Comparison of ENCODE assay signal across 8 cellular contexts in the genomic region with DNA sequence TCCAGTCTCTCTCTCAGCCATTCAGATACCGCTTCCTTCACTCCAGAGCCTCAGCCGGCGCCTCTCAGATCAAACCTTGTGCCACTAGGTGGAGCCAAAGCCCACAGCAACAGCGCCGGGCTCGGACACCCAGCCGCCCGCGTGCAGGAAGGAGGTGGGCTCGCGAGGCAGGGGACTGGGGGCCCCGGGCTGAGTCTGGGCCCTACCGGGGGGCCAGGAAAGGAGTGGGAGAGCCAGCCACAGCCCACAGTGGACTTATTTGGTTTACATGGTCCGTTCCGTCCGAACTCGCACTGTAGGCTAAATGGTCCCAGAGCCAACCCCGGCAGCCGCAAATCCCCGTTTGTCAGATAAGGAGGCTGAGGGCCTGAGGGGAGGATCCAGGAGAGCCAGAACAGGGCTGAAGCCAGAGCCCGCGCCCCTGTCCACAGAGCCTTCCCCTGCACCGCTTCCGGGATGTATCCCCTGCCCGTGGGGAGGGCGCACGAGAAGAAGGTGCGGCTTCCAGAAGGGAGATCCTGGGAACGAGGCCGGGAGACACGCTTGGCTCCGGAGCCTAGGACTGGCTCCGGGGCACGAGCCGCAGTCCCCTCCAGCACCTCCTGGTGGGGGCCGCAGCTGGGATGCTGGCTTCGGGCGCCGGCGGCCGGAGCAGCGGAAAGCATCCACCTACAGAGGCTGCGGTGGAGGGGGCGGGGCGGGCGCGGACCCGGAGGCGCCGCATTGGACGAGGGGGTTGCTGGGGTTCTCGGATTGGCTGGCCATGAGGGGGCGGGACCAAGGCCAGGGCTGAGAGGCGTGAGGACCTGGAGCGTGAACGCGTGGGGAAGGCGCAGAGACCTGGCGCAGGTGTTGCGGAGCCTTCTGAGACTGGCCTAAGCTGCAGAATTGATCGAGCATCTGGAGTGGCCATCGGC. TPM values are rescaled to one million over a fixed set of nuclear protein-coding genes. Genes with fewer than 3 reads are reported as not detected.
DNase-seq lines count a peak whose midpoint lies in the region; TF ChIP-seq lines count a peak whose summit lies in the region.

No MANE protein-coding gene starts in this region.

- no peaks in the 10 kb centered on the region for H3K9me3 ChIP-seq in Loucy (ENCODE audit: insufficient read depth, low read depth, low read length)
- no peaks in the 10 kb centered on the region for H3K9me3 ChIP-seq in neural cell (ENCODE audit: low read length)

- H2AFZ ChIP-seq in Loucy (ENCODE audit: low read length) (peak overlapping the region; percentile 95), neural cell (ENCODE audit: low read depth, low read length) (peak overlapping the region; percentile 60)

- H3K9ac ChIP-seq in Loucy (ENCODE audit: low read depth, low read length, poor library complexity, severe bottlenecking), result peak overlapping the region; percentile 59
- peak overlapping the region; percentile 73 for H3K9ac ChIP-seq in neural cell (ENCODE audit: low read length)

- peak overlapping the region; percentile 79 for H3K4me3 Mint-ChIP-seq in activated T-helper 2 cell treated with anti-CD3 and anti-CD28 coated beads, Interferon-gamma antibody, Interleukin-2, Interleukin-4, amounts not matched to agents 10 μg/mL and 5 μg/mL and 100 μg/mL, durations not matched to agents 14 hours and 24 hours and 36 hours (ENCODE audit: low read depth)
- peak overlapping the region; percentile 81 for H3K4me3 Mint-ChIP-seq in stimulated activated naive CD8-positive, alpha-beta T cell treated with anti-CD3 and anti-CD28 coated beads, Interleukin-15, Interleukin-2, amounts not matched to agents 100 ng/mL and 50 ng/mL, for 24 hours

- H3K79me2 ChIP-seq in Loucy (ENCODE audit: insufficient read depth, low read length), result no peaks in the 10 kb centered on the region
- H3K79me2 ChIP-seq in neural cell (replicated peaks; ENCODE audit: insufficient read depth, low read length), result no peaks in the 10 kb centered on the region

- peaks cover 19% of the 10 kb centered on the region for H3K27me3 Mint-ChIP-seq in activated T-helper 2 cell treated with anti-CD3 and anti-CD28 coated beads, Interferon-gamma antibody, Interleukin-2, Interleukin-4, amounts not matched to agents 10 μg/mL and 5 μg/mL and 100 μg/mL, durations not matched to agents 14 hours and 24 hours and 36 hours (ENCODE audit: low read depth)
- peaks cover 20% of the 10 kb centered on the region for H3K27me3 Mint-ChIP-seq in stimulated activated naive CD8-positive, alpha-beta T cell treated with anti-CD3 and anti-CD28 coated beads, Interleukin-15, Interleukin-2, amounts not matched to agents 100 ng/mL and 50 ng/mL, for 24 hours

- no peaks in the 10 kb centered on the region for H3K36me3 Mint-ChIP-seq in activated T-helper 2 cell treated with anti-CD3 and anti-CD28 coated beads, Interferon-gamma antibody, Interleukin-2, Interleukin-4, amounts not matched to agents 10 μg/mL and 5 μg/mL and 100 μg/mL, durations not matched to agents 14 hours and 24 hours and 36 hours (ENCODE audit: low read depth)
- no peaks in the 10 kb centered on the region for H3K36me3 Mint-ChIP-seq in stimulated activated naive CD8-positive, alpha-beta T cell treated with anti-CD3 and anti-CD28 coated beads, Interleukin-15, Interleukin-2, amounts not matched to agents 100 ng/mL and 50 ng/mL, for 24 hours (ENCODE audit: low read depth)

- peak; percentile 95 for DNase-seq in ELF-1 (ENCODE audit: low read depth, low spot score)
- DNase-seq in H7, result peak; percentile 100
- DNase-seq in RWPE1 (ENCODE audit: low spot score), result peak; percentile 99
- peak; percentile 91 for DNase-seq in activated T-helper 2 cell treated with anti-CD3 and anti-CD28 coated beads, Interferon-gamma antibody, Interleukin-2, Interleukin-4, amounts not matched to agents 10 μg/mL and 5 μg/mL and 100 μg/mL, durations not matched to agents 14 hours and 24 hours and 36 hours (ENCODE audit: low spot score)
- peak; percentile 49 for DNase-seq in fibroblast of the conjunctiva (ENCODE audit: low read depth)

- peak; percentile 99 for TF ChIP-seq RAD21 in neural cell (conservative IDR thresholded peaks at IDR 0.05)

- TF ChIP-seq CTCF in Loucy (conservative IDR thresholded peaks at IDR 0.05; ENCODE audit: low read length) (peak; percentile 79), RWPE1 (conservative IDR thresholded peaks at IDR 0.05; ENCODE audit: low read depth) (peak; percentile 90), neural cell (IDR thresholded peaks at IDR 0.05; ENCODE audit: poor library complexity, severe bottlenecking) (peak; percentile 99)

- H3K36me3 ChIP-seq in H7 (replicated peaks; ENCODE audit: control insufficient read depth, insufficient read depth, low read length), result no peaks in the 10 kb centered on the region
- H3K36me3 ChIP-seq in Loucy (ENCODE audit: insufficient read depth, low read length), result no peaks in the 10 kb centered on the region
- no peaks in the 10 kb centered on the region for H3K36me3 ChIP-seq in neural cell (ENCODE audit: insufficient read depth, low read length)

- peak overlapping the region; percentile 96 for H3K4me2 ChIP-seq in Loucy (ENCODE audit: low read depth, low read length, poor library complexity, severe bottlenecking)
- peak overlapping the region; percentile 91 for H3K4me2 ChIP-seq in neural cell (ENCODE audit: low read length)

- H3K27ac ChIP-seq in RWPE1, result peak overlapping the region; percentile 66
- peak overlapping the region; percentile 45 for H3K27ac ChIP-seq in neural cell (ENCODE audit: low read length)

- H3K4me1 Mint-ChIP-seq in activated T-helper 2 cell treated with anti-CD3 and anti-CD28 coated beads, Interferon-gamma antibody, Interleukin-2, Interleukin-4, amounts not matched to agents 10 μg/mL and 5 μg/mL and 100 μg/mL, durations not matched to agents 14 hours and 24 hours and 36 hours (ENCODE audit: low read depth), result peaks cover 28% of the 10 kb centered on the region
- H3K4me1 Mint-ChIP-seq in stimulated activated naive CD8-positive, alpha-beta T cell treated with anti-CD3 and anti-CD28 coated beads, Interleukin-15, Interleukin-2, amounts not matched to agents 100 ng/mL and 50 ng/mL, for 24 hours (ENCODE audit: low read depth), result peaks cover 55% of the 10 kb centered on the region

- CTCF ChIA-PET in RWPE1 (lab: Yijun Ruan, JAX), result interaction anchor here (0.5 to 2.6 kb wide), 27 partner anchors 9 to 926 kb away, joined by 3 to 16 read pairs (median 4); no protein-coding TSS in a partner anchor

- H3K9me2 ChIP-seq in Loucy (replicated peaks; ENCODE audit: low read depth, low read length) (no peaks in the 10 kb centered on the region), neural cell (ENCODE audit: insufficient read depth, low read length) (no peaks in the 10 kb centered on the region)

- intact Hi-C loops in activated T-helper 2 cell treated with anti-CD3 and anti-CD28 coated beads, Interferon-gamma antibody, Interleukin-2, Interleukin-4, amounts not matched to agents 10 μg/mL and 5 μg/mL and 100 μg/mL, durations not matched to agents 14 hours and 24 hours and 36 hours (cut with micrococcal nuclease), result loop anchor here (1.0 to 2.0 kb wide), 5 partner anchors 87 to 259 kb away; a partner anchor contains a TSS

- H3K4me3 ChIP-seq in H7 (ENCODE audit: insufficient read depth, low read depth, low read length), result peak overlapping the region; percentile 63
- H3K4me3 ChIP-seq in Loucy (ENCODE audit: low read length, poor library complexity, severe bottlenecking), result peak overlapping the region; percentile 77
- peak overlapping the region; percentile 92 for H3K4me3 ChIP-seq in neural cell (ENCODE audit: low read length)

- H3K4me1 ChIP-seq in Loucy (ENCODE audit: insufficient read depth, low read length, poor library complexity, severe bottlenecking), result peaks cover 17% of the 10 kb centered on the region

- H3K9me3 Mint-ChIP-seq in activated T-helper 2 cell treated with anti-CD3 and anti-CD28 coated beads, Interferon-gamma antibody, Interleukin-2, Interleukin-4, amounts not matched to agents 10 μg/mL and 5 μg/mL and 100 μg/mL, durations not matched to agents 14 hours and 24 hours and 36 hours, result no peaks in the 10 kb centered on the region
- H3K9me3 Mint-ChIP-seq in stimulated activated naive CD8-positive, alpha-beta T cell treated with anti-CD3 and anti-CD28 coated beads, Interleukin-15, Interleukin-2, amounts not matched to agents 100 ng/mL and 50 ng/mL, for 24 hours, result no peaks in the 10 kb centered on the region

- H3K27me3 ChIP-seq in H7 (ENCODE audit: control insufficient read depth, insufficient read depth, low read length), result no peaks in the 10 kb centered on the region; the same call in 1 of the 2 replicates
- no peaks in the 10 kb centered on the region for H3K27me3 ChIP-seq in Loucy (ENCODE audit: insufficient read depth, low read length, poor library complexity, severe bottlenecking)
- H3K27me3 ChIP-seq in neural cell (ENCODE audit: insufficient read depth, low read depth, low read length), result no peaks in the 10 kb centered on the region

- peak overlapping the region; percentile 60 for H3K27ac Mint-ChIP-seq in activated T-helper 2 cell treated with anti-CD3 and anti-CD28 coated beads, Interferon-gamma antibody, Interleukin-2, Interleukin-4, amounts not matched to agents 10 μg/mL and 5 μg/mL and 100 μg/mL, durations not matched to agents 14 hours and 24 hours and 36 hours
- peak overlapping the region; percentile 79 for H3K27ac Mint-ChIP-seq in stimulated activated naive CD8-positive, alpha-beta T cell treated with anti-CD3 and anti-CD28 coated beads, Interleukin-15, Interleukin-2, amounts not matched to agents 100 ng/mL and 50 ng/mL, for 24 hours

- peak; percentile 15 for TF ChIP-seq EP300 in neural cell (conservative IDR thresholded peaks at IDR 0.05; ENCODE audit: poor library complexity, severe bottlenecking)

- H4K20me1 ChIP-seq in Loucy (ENCODE audit: insufficient read depth, low read length, poor library complexity, severe bottlenecking) (no peaks in the 10 kb centered on the region), neural cell (ENCODE audit: insufficient read depth) (no peaks in the 10 kb centered on the region)

- H3F3A ChIP-seq in Loucy (ENCODE audit: low read depth) (no peaks in the 10 kb centered on the region), neural cell (ENCODE audit: insufficient read depth, low read length, poor library complexity, severe bottlenecking) (no peaks in the 10 kb centered on the region)

- POLR2A ChIA-PET in RWPE1 (lab: Yijun Ruan, JAX; ENCODE audit: low non-redundant PET), result no interaction called here

TF ChIP-seq in neural cell, 6 proteins besides CTCF, POLR2A, EP300 and RAD21 (continues in another document):
- no peak for TF ChIP-seq TAF1 (IDR thresholded peaks at IDR 0.05; ENCODE audit: low read depth)
- TF ChIP-seq POLR2AphosphoS5 (IDR thresholded peaks at IDR 0.05), result peak; percentile 20

RNA-seq across cellular contexts. Expression of a gene that starts 6.5 kb away (rescaled TPM):
- 5.2 and 5.6 TPM in 2 replicates for total RNA-seq in H7 (2014; rRNA removed; shearing (Covaris generic))
- not detected in 2 replicates for total RNA-seq in activated T-helper 2 cell treated with anti-CD3 and anti-CD28 coated beads, Interferon-gamma antibody, Interleukin-2, Interleukin-4, amounts not matched to agents 10 μg/mL and 5 μg/mL and 100 μg/mL, durations not matched to agents 14 hours and 24 hours and 36 hours
- not detected in 2 replicates for polyA plus RNA-seq in neural cell
- polyA minus RNA-seq in neural cell, result not detected in 2 replicates

RNA-seq across cellular contexts. Expression of a gene that starts 59.8 kb away (rescaled TPM):
- 26.8 and 36.0 TPM in 2 replicates for total RNA-seq in H7 (2014; rRNA removed; shearing (Covaris generic))
- 45.9 and 50.3 TPM in 2 replicates for total RNA-seq in activated T-helper 2 cell treated with anti-CD3 and anti-CD28 coated beads, Interferon-gamma antibody, Interleukin-2, Interleukin-4, amounts not matched to agents 10 μg/mL and 5 μg/mL and 100 μg/mL, durations not matched to agents 14 hours and 24 hours and 36 hours
- 28.8 and 31.7 TPM in 2 replicates for polyA plus RNA-seq in neural cell
- polyA minus RNA-seq in neural cell, result 26.6 and 34.1 TPM in 2 replicates

Comparison
In these comparisons a context has a peak if more than half of its experiments do, and no peak if none do; other contexts are left out.
1. Peak in every context shown above with its lines: DNase-seq, H3K4me3 ChIP-seq and H3K27ac ChIP-seq.
2. DNase-seq: peak in every context shown above with its lines; median percentile 100 in H7; 99 in RWPE1; 95 in ELF-1; 91 in activated T-helper 2 cell treated with anti-CD3 and anti-CD28 coated beads, Interferon-gamma antibody, Interleukin-2, Interleukin-4, amounts not matched to agents 10 μg/mL and 5 μg/mL and 100 μg/mL, durations not matched to agents 14 hours and 24 hours and 36 hours; 49 in fibroblast of the conjunctiva.